In the genomic region with DNA sequence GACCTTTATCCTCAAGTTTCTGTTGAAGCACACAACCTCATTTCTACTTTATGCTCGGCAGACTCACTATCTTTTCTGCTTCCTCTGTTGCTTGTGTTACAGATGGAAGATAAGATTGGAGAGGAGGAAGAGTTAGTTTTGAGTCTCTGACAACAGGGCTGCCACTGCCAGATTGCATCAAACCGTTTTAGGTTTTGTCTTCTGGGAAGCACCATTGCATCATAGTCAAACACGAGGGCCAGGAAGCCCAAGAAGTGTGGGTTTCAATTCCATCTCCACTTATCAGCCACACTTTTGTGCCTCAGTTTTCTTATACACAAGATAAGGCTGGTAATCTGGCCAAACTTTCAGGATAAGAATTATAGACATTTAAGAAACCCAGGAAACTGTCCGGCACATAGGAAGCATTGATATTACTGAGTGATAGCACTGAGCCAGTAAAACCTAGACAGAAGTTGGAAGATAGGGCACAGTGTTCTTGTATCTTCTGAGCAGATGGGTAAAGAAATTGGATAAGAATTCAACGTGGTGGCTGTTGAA, we compare ENCODE assay signal across 23 cellular contexts.
"Had no signal": no experiment of that assay in that cellular context is flagged by ENCODE, and none has a peak within 500 bp of the region (broad histone marks: within the 10 kb centered on the region; RNA-seq: fewer than 3 reads in every experiment).

No MANE protein-coding gene starts in this region.

- H3K4me3 ChIP-seq: gastroesophageal sphincter, heart left ventricle, left ventricle myocardium inferior, psoas muscle, stomach, upper lobe of left lung had no signal

- ATAC-seq: activated T-cell treated with anti-CD3 and anti-CD28 coated beads, Interleukin-2, amount 50 U/mL, for 4 hours; gastroesophageal sphincter; heart left ventricle; naive thymus-derived CD4-positive, alpha-beta T cell; psoas muscle; right cardiac atrium; stimulated activated effector memory CD8-positive, alpha-beta T cell treated with anti-CD3 and anti-CD28 coated beads, Interleukin-12 subunit alpha, Interleukin-12 subunit beta, amount 100 ng/mL, for 72 hours had no signal

- FAIRE-seq: astrocyte, bronchial epithelial cell, small intestine had no signal

- H3K27me3 ChIP-seq: upper lobe of left lung had no signal

- H3K36me3 ChIP-seq: gastroesophageal sphincter, heart left ventricle, left ventricle myocardium inferior, stomach, upper lobe of left lung had no signal

- H3K27ac ChIP-seq: gastroesophageal sphincter, heart left ventricle, left ventricle myocardium inferior, psoas muscle, stomach, upper lobe of left lung, VCaP had no signal

- H3K4me1 ChIP-seq: heart left ventricle, left ventricle myocardium inferior, psoas muscle, upper lobe of left lung had no signal

- DNase-seq: activated CD4-positive, alpha-beta T cell treated with anti-CD3 and anti-CD28 coated beads, Interleukin-2, amount 50 U/mL, for 1 hour; activated CD4-positive, CD25-positive, alpha-beta regulatory T cell treated with anti-CD3 and anti-CD28 coated beads, Interleukin-2, amount 50 U/mL, for 72 hours; activated CD8-positive, alpha-beta memory T cell treated with anti-CD3 and anti-CD28 coated beads, Interleukin-2, amount 50 U/mL, for 4 hours; activated naive CD4-positive, alpha-beta T cell treated with anti-CD3 and anti-CD28 coated beads, Interleukin-2, amount 50 U/mL, for 16 hours; activated T-cell treated with anti-CD3 and anti-CD28 coated beads, Interleukin-2, amount 50 U/mL, for 4 hours; effector CD4-positive, alpha-beta T cell; heart left ventricle; kidney glomerular epithelial cell; left ventricle myocardium inferior; mammary epithelial cell; naive thymus-derived CD4-positive, alpha-beta T cell; psoas muscle; right cardiac atrium; small intestine; stimulated activated CD4-positive, alpha-beta T cell treated with anti-CD3 and anti-CD28 coated beads, Interleukin-4, amount 100 ng/mL, for 24 hours; stomach; T-helper 9 cell; upper lobe of left lung had no signal

- H3K9me3 ChIP-seq: gastroesophageal sphincter, psoas muscle, stomach, upper lobe of left lung had no signal
